Comparison of ENCODE assay signal across 2 cellular contexts in the genomic region with DNA sequence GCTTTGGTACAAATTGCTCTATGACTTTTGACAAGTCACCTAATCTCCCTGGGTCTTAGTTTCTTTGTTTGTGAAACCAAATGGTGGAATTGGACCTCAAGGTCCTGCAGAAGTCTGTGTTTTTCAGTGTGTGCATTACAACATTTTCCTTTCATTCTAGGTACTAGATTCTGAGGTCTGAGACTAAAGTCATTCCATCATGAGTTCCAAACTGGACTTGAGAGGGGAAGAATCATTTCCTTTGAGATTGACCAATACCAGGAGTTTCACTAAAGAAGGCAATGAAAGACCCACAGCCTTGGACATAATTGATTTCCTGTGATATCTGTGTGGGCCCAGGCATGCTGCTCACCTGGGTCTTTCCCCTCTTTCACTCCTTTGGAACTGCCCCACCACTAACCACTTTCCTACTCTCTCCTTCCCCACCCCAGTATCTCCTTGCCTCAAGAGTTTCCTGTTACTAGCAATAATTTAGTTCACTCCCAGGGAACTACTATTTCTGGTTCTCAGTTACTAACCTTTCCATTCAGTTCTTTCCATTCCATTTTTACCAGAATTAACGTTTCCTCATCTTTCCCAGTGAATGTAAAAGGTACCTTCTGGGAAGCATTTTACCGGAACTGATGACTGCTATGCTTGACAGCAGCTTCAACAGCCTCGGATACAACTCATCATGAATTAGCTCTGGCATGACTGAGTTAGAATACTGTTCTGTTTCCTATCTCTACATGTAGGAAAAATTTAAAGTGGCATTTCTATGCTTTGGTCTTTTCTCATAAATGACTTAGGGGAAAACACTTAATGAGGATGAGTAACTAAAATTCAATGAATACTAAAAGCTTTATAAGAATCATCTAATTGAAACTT.
TF ChIP-seq lines count a peak whose summit lies in the region.

No MANE protein-coding gene starts in this region.

TF ChIP-seq in SK-N-SH, 30 proteins besides CTCF, POLR2A, EP300 and RAD21 (continues in another document):
- TF ChIP-seq GABPA (IDR thresholded peaks at IDR 0.05; ENCODE audit: low read depth) = peak; percentile 36
- TF ChIP-seq JUND (IDR thresholded peaks at IDR 0.05) = peak; percentile 98
- TF ChIP-seq YY1 (IDR thresholded peaks at IDR 0.05; ENCODE audit: low read depth) = peak; percentile 31; the same call in 1 of the 2 replicates
- TF ChIP-seq FOSL2 (IDR thresholded peaks at IDR 0.05; ENCODE audit: borderline replicate concordance, low read depth) = peak; percentile 86
- peak; percentile 83; the same call in 1 of the 2 replicates for TF ChIP-seq ZBTB33 (IDR thresholded peaks at IDR 0.05; ENCODE audit: borderline replicate concordance, low read depth)
- TF ChIP-seq SMC3 (IDR thresholded peaks at IDR 0.05; ENCODE audit: low read depth, low read length) = no peak
- TF ChIP-seq FOXJ3 (CRISPR knock-in tag; IDR thresholded peaks at IDR 0.05) = no peak
- TF ChIP-seq NRF1 (IDR thresholded peaks at IDR 0.05; ENCODE audit: low read depth, low read length) = no peak
- peak; percentile 46; the same call in 1 of the 2 replicates for TF ChIP-seq ELF1 (IDR thresholded peaks at IDR 0.05)
- peak; percentile 80; the same call in 1 of the 2 replicates for TF ChIP-seq SIN3A (IDR thresholded peaks at IDR 0.05; ENCODE audit: borderline replicate concordance, low read depth, low read length)
- peak; percentile 89 for TF ChIP-seq NFIC (IDR thresholded peaks at IDR 0.05; ENCODE audit: borderline replicate concordance)
- TF ChIP-seq RFX5 (IDR thresholded peaks at IDR 0.05; ENCODE audit: low read length) = no peak
- peak; percentile 98 for TF ChIP-seq FOXM1 (IDR thresholded peaks at IDR 0.05; ENCODE audit: low read depth)
- TF ChIP-seq TCF12 (IDR thresholded peaks at IDR 0.05) = peak; percentile 100
- TF ChIP-seq, protein P1, sequence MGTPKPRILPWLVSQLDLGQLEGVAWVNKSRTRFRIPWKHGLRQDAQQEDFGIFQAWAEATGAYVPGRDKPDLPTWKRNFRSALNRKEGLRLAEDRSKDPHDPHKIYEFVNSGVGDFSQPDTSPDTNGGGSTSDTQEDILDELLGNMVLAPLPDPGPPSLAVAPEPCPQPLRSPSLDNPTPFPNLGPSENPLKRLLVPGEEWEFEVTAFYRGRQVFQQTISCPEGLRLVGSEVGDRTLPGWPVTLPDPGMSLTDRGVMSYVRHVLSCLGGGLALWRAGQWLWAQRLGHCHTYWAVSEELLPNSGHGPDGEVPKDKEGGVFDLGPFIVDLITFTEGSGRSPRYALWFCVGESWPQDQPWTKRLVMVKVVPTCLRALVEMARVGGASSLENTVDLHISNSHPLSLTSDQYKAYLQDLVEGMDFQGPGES (IDR thresholded peaks at IDR 0.05; ENCODE audit: low read depth, low read length) = no peak
- no peak for TF ChIP-seq MXI1 (IDR thresholded peaks at IDR 0.05; ENCODE audit: low read depth, low read length)
- TF ChIP-seq MAX (IDR thresholded peaks at IDR 0.05; ENCODE audit: low read depth) = peak; percentile 76
- TF ChIP-seq, protein P2, sequence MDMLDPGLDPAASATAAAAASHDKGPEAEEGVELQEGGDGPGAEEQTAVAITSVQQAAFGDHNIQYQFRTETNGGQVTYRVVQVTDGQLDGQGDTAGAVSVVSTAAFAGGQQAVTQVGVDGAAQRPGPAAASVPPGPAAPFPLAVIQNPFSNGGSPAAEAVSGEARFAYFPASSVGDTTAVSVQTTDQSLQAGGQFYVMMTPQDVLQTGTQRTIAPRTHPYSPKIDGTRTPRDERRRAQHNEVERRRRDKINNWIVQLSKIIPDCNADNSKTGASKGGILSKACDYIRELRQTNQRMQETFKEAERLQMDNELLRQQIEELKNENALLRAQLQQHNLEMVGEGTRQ (IDR thresholded peaks at IDR 0.05; ENCODE audit: borderline replicate concordance, low read depth, low read length) = no peak
- TF ChIP-seq POLR2AphosphoS5 (IDR thresholded peaks at IDR 0.05; ENCODE audit: low read depth, low read length) = peak; percentile 97
- TF ChIP-seq EZH2phosphoT487 (IDR thresholded peaks at IDR 0.05; ENCODE audit: borderline replicate concordance, low read depth) = no peak
- TF ChIP-seq CHD2 (IDR thresholded peaks at IDR 0.05; ENCODE audit: low read length, partially characterized antibody) = peak; percentile 13
- TF ChIP-seq, protein P3, sequence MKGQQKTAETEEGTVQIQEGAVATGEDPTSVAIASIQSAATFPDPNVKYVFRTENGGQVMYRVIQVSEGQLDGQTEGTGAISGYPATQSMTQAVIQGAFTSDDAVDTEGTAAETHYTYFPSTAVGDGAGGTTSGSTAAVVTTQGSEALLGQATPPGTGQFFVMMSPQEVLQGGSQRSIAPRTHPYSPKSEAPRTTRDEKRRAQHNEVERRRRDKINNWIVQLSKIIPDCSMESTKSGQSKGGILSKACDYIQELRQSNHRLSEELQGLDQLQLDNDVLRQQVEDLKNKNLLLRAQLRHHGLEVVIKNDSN (IDR thresholded peaks at IDR 0.05; ENCODE audit: borderline replicate concordance, low read depth) = no peak

TF ChIP-seq in K562, 482 proteins besides CTCF, POLR2A, EP300 and RAD21:
- TF ChIP-seq HES1 (IDR thresholded peaks at IDR 0.05; ENCODE audit: low read depth) (no peak), CEBPG (CRISPR knock-in tag; IDR thresholded peaks at IDR 0.05) (no peak), CEBPG (tag; conservative IDR thresholded peaks at IDR 0.05 in 1 of 2, IDR thresholded peaks at IDR 0.05 in 1 of 2) (peak in 1 of 2 experiments; percentile 56; a peak in 2 of 4 replicates), CEBPB (tag; IDR thresholded peaks at IDR 0.05) (peak; percentile 29; the same call in 1 of the 2 replicates), SP2 (IDR thresholded peaks at IDR 0.05; ENCODE audit: extremely low read depth, low read depth, low read length, poor library complexity, severe bottlenecking) (no peak)
- TF ChIP-seq, protein P4, sequence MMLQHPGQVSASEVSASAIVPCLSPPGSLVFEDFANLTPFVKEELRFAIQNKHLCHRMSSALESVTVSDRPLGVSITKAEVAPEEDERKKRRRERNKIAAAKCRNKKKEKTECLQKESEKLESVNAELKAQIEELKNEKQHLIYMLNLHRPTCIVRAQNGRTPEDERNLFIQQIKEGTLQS (IDR thresholded peaks at IDR 0.05) = peak; percentile 23; the same call in 1 of the 2 replicates
- TF ChIP-seq, protein P4 (CRISPR knock-in tag; conservative IDR thresholded peaks at IDR 0.05) = no peak
